Comparison of ENCODE assay signal across 8 cellular contexts in genomic region chr5:107812570-107813141, GRCh38.
DNase-seq lines count a peak whose midpoint lies in the region; ATAC-seq and TF ChIP-seq lines count a peak whose summit lies in the region.

No MANE protein-coding gene starts in this region.

- no peak overlapping the region for H2AFZ ChIP-seq in OCI-LY3 (ENCODE audit: low read depth, low read length)

- intact Hi-C loops in testis (cut with DNase I; ENCODE audit: low total_unique reads), result no loop called here

- H3K4me3 ChIP-seq in OCI-LY3 (ENCODE audit: low read length) (peak overlapping the region; percentile 43; the same call in 1 of the 2 replicates), testis (no peak overlapping the region)

- H3K36me3 Mint-ChIP-seq in neural crest cell (ENCODE audit: low read depth), result no peaks in the 10 kb centered on the region
- H3K36me3 Mint-ChIP-seq in activated T-cell treated with anti-CD3 and anti-CD28 coated beads, Interleukin-2, amount 50 U/mL, for 4 hours (ENCODE audit: insufficient read depth), result no peaks in the 10 kb centered on the region

- H3K9me3 ChIP-seq in OCI-LY3 (ENCODE audit: insufficient read depth, low read length) (no peaks in the 10 kb centered on the region), testis (no peaks in the 10 kb centered on the region)

- no peak for TF ChIP-seq POLR2A in testis (IDR thresholded peaks at IDR 0.05)

- H3K27ac ChIP-seq in OCI-LY3 (ENCODE audit: low read length) (peak overlapping the region; percentile 32; the same call in 1 of the 2 replicates), testis (no peak overlapping the region)

- H4K20me1 ChIP-seq in OCI-LY3 (ENCODE audit: insufficient read depth, low read length), result no peaks in the 10 kb centered on the region

- H3K4me1 ChIP-seq in OCI-LY3 (ENCODE audit: low read length) (peaks cover 45% of the 10 kb centered on the region), testis (no peaks in the 10 kb centered on the region)

- no peak overlapping the region for H3K4me3 Mint-ChIP-seq in neural crest cell
- no peak overlapping the region for H3K4me3 Mint-ChIP-seq in activated T-cell treated with anti-CD3 and anti-CD28 coated beads, Interleukin-2, amount 50 U/mL, for 4 hours

- no peaks in the 10 kb centered on the region for H3K79me2 ChIP-seq in OCI-LY3 (ENCODE audit: low read length)

- H3K27me3 Mint-ChIP-seq in neural crest cell (ENCODE audit: low read depth), result peaks cover 2% of the 10 kb centered on the region
- no peaks in the 10 kb centered on the region for H3K27me3 Mint-ChIP-seq in activated T-cell treated with anti-CD3 and anti-CD28 coated beads, Interleukin-2, amount 50 U/mL, for 4 hours (ENCODE audit: low read depth)

- no peaks in the 10 kb centered on the region for H3K36me3 ChIP-seq in OCI-LY3 (replicated peaks; ENCODE audit: low read depth, low read length)
- no peaks in the 10 kb centered on the region for H3K36me3 ChIP-seq in testis (ENCODE audit: low read depth, missing control alignments)

- H3K27me3 ChIP-seq in OCI-LY3 (ENCODE audit: low read depth, low read length), result no peaks in the 10 kb centered on the region
- H3K27me3 ChIP-seq in testis, result no peaks in the 10 kb centered on the region

- peak; percentile 73 for ATAC-seq in GM18909 (IDR thresholded peaks at IDR 0.05; ENCODE audit: poor library complexity, unreplicated experiment)
- peak; percentile 84 for ATAC-seq in HG02884 (IDR thresholded peaks at IDR 0.05; ENCODE audit: unreplicated experiment)
- ATAC-seq in activated T-cell treated with anti-CD3 and anti-CD28 coated beads, Interleukin-2, amount 50 U/mL, for 4 hours, result no peak

- 77 to 84% methylated on average over 8 of the region's 8 CpGs for WGBS in testis, 2 donors

- DNase-seq in neural crest cell (ENCODE audit: low read depth, low spot score), result no peak
- no peak for DNase-seq in activated T-cell treated with anti-CD3 and anti-CD28 coated beads, Interleukin-2, amount 50 U/mL, for 4 hours
- DNase-seq in testis, result no peak
- DNase-seq in NCI-H748 treated with DMSO at 0.1 percent for 48 hours (lab: John Stamatoyannopoulos, UW), result no peak
- no peak for DNase-seq in NCI-H1694 treated with DMSO at 0.1 percent for 48 hours (lab: John Stamatoyannopoulos, UW)

- H3K27ac Mint-ChIP-seq in neural crest cell (ENCODE audit: unreplicated experiment), result peak overlapping the region; percentile 85

- H3K4me1 Mint-ChIP-seq in neural crest cell, result no peaks in the 10 kb centered on the region
- no peaks in the 10 kb centered on the region for H3K4me1 Mint-ChIP-seq in activated T-cell treated with anti-CD3 and anti-CD28 coated beads, Interleukin-2, amount 50 U/mL, for 4 hours (ENCODE audit: low read depth)

- no peak overlapping the region for H3K9ac ChIP-seq in OCI-LY3 (ENCODE audit: low read length)

- TF ChIP-seq CTCF in OCI-LY3 (IDR thresholded peaks at IDR 0.05; ENCODE audit: low read depth, low read length), result no peak
- TF ChIP-seq CTCF in neural crest cell (conservative IDR thresholded peaks at IDR 0.05), result no peak
- no peak for TF ChIP-seq CTCF in testis (IDR thresholded peaks at IDR 0.05)

- no peaks in the 10 kb centered on the region for H3K9me3 Mint-ChIP-seq in neural crest cell
- H3K9me3 Mint-ChIP-seq in activated T-cell treated with anti-CD3 and anti-CD28 coated beads, Interleukin-2, amount 50 U/mL, for 4 hours, result no peaks in the 10 kb centered on the region

- peak overlapping the region; percentile 61 for H3K4me2 ChIP-seq in OCI-LY3 (ENCODE audit: low read length)

Comparison
In these comparisons a context has a peak if more than half of its experiments do, and no peak if none do; other contexts are left out.
1. ATAC-seq: peak in GM18909 (single experiment) and HG02884 (single experiment); none in activated T-cell treated with anti-CD3 and anti-CD28 coated beads, Interleukin-2, amount 50 U/mL, for 4 hours (0 of 2).